5 cellular contexts compared by ENCODE assay signal in the genomic region with DNA sequence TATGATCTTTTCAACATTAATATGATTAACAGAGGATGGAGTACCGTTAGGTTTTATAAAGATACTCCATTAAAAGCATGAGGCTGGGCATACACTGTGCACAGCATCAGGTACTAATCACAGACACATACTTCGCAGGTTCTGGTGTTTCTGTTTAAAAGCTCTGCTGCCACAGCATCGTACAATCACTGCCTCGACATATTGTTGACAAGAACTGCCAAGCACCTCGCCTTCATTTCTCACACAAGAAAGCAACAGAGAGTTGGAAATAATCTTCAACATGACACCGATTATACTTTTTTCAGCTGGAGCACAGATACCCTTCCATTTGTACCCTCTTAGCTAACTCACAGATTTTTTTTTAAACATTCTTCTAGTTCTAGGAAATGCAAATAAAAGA.
"Had no signal": no experiment of that assay in that cellular context is flagged by ENCODE, and none has a peak within 500 bp of the region (broad histone marks: within the 10 kb centered on the region; RNA-seq: fewer than 3 reads in every experiment).

No MANE protein-coding gene starts in this region.

- DNase-seq: IMR-90, KBM-7, KG1 had no signal

- H3K4me3 ChIP-seq: K562 had no signal

- H3K27ac ChIP-seq: HL-60 had no signal
